In genomic region chr17:38751803-38752118, GRCh38 we compare ENCODE assay signal across 8 cellular contexts. TPM values are rescaled to one million over a fixed set of nuclear protein-coding genes. Genes with fewer than 3 reads are reported as not detected.
DNase-seq lines count a peak whose midpoint lies in the region; ATAC-seq and TF ChIP-seq lines count a peak whose summit lies in the region.

No MANE protein-coding gene starts in this region.

- intact Hi-C loops in lower leg skin (cut with DNase I; ENCODE audit: low total_unique reads): no loop called here

- peaks cover 49% of the 10 kb centered on the region for H3K4me1 Mint-ChIP-seq in activated CD4-positive, alpha-beta memory T cell treated with anti-CD3 and anti-CD28 coated beads, Interleukin-2, amount 10 ng/mL, durations not matched to agents 7 days and 5 days

- no peak for TF ChIP-seq POLR2A in lower leg skin (IDR thresholded peaks at IDR 0.05)

- H3K27me3 Mint-ChIP-seq in activated CD4-positive, alpha-beta memory T cell treated with anti-CD3 and anti-CD28 coated beads, Interleukin-2, amount 10 ng/mL, durations not matched to agents 7 days and 5 days: peaks cover 30% of the 10 kb centered on the region

- POLR2A ChIA-PET in activated CD4-positive, alpha-beta memory T cell treated with anti-CD3 and anti-CD28 coated beads, Interleukin-2, amount 10 ng/mL, durations not matched to agents 7 days and 5 days (lab: Charles Lee): interaction anchor here (0.8 to 1.6 kb wide), 17 partner anchors 8 to 402 kb away, joined by 3 to 14 read pairs (median 5); partner anchors contain the start of genes CWC25, LASP1, MLLT6 and RPL23

- TF ChIP-seq CTCF in GM12875 (IDR thresholded peaks at IDR 0.05; ENCODE audit: borderline replicate concordance, insufficient read depth, low read depth, low read length): no peak
- TF ChIP-seq CTCF in lower leg skin (IDR thresholded peaks at IDR 0.05): no peak

- peak; percentile 92 for DNase-seq in NCI-H774 (lab: John Stamatoyannopoulos, UW)
- peak; percentile 87 for DNase-seq in activated CD4-positive, alpha-beta memory T cell treated with anti-CD3 and anti-CD28 coated beads, Interleukin-2, amount 10 ng/mL, durations not matched to agents 7 days and 5 days
- peak; percentile 89 to 97 for DNase-seq in lower leg skin (ENCODE audit: low spot score in 2 of 2)
- peak; percentile 68 to 85 for DNase-seq in stimulated activated CD4-positive, alpha-beta T cell treated with anti-CD3 and anti-CD28 coated beads, Interleukin-4, amount 100 ng/mL, for 4 hours

- peaks cover 0 to 7% of the 10 kb centered on the region in 2 donors for H3K27me3 ChIP-seq in duodenal mucosa (ENCODE audit: control insufficient read depth in 1 of 2, insufficient read depth in 2 of 2, low read length in 2 of 2)

- H3K9me3 ChIP-seq in duodenal mucosa (ENCODE audit: control insufficient read depth in 1 of 2, low read length in 2 of 2): no peaks in the 10 kb centered on the region

- peak; percentile 26 for ATAC-seq in HG03457 (IDR thresholded peaks at IDR 0.05; ENCODE audit: unreplicated experiment)
- ATAC-seq in HG02571 (IDR thresholded peaks at IDR 0.05; ENCODE audit: unreplicated experiment): no peak

- peak overlapping the region; percentile 71 for H3K4me3 ChIP-seq in GM12875 (ENCODE audit: low read depth, low read length)
- H3K4me3 ChIP-seq in duodenal mucosa (ENCODE audit: low read depth in 1 of 2, low read length in 2 of 2): peak overlapping the region; percentile 83 to 99
- H3K4me3 ChIP-seq in lower leg skin (ENCODE audit: low read depth, poor library complexity, severe bottlenecking): peak overlapping the region; percentile 58

- H3K27ac Mint-ChIP-seq in activated CD4-positive, alpha-beta memory T cell treated with anti-CD3 and anti-CD28 coated beads, Interleukin-2, amount 10 ng/mL, durations not matched to agents 7 days and 5 days: peak overlapping the region; percentile 94

- peak overlapping the region; percentile 79 for H3K27ac ChIP-seq in duodenal mucosa (ENCODE audit: low read depth, low read length)

- peaks cover 9 to 21% of the 10 kb centered on the region in 2 donors for H3K36me3 ChIP-seq in duodenal mucosa (ENCODE audit: control insufficient read depth in 1 of 2, insufficient read depth in 2 of 2, low read length in 2 of 2)

- CTCF ChIA-PET in activated CD4-positive, alpha-beta memory T cell treated with anti-CD3 and anti-CD28 coated beads, Interleukin-2, amount 10 ng/mL, durations not matched to agents 7 days and 5 days (lab: Charles Lee): interaction anchor here (0.6 to 2.4 kb wide), 7 partner anchors 16 to 323 kb away, joined by 3 to 15 read pairs (median 3); no protein-coding TSS in a partner anchor

- H3K36me3 Mint-ChIP-seq in activated CD4-positive, alpha-beta memory T cell treated with anti-CD3 and anti-CD28 coated beads, Interleukin-2, amount 10 ng/mL, durations not matched to agents 7 days and 5 days (ENCODE audit: low read depth): peaks cover 26% of the 10 kb centered on the region

- H3K9ac ChIP-seq in duodenal mucosa (ENCODE audit: low read depth in 1 of 2, low read length in 2 of 2): peak overlapping the region; percentile 65 to 75

- H3K9me3 Mint-ChIP-seq in activated CD4-positive, alpha-beta memory T cell treated with anti-CD3 and anti-CD28 coated beads, Interleukin-2, amount 10 ng/mL, durations not matched to agents 7 days and 5 days: no peaks in the 10 kb centered on the region

- peak overlapping the region; percentile 97 for H3K4me3 Mint-ChIP-seq in activated CD4-positive, alpha-beta memory T cell treated with anti-CD3 and anti-CD28 coated beads, Interleukin-2, amount 10 ng/mL, durations not matched to agents 7 days and 5 days

- WGBS in lower leg skin, 2 donors: 0% methylated on average over 32 of the region's 32 CpGs

- peaks cover 42 to 54% of the 10 kb centered on the region in 2 donors for H3K4me1 ChIP-seq in duodenal mucosa (ENCODE audit: control insufficient read depth in 1 of 2, insufficient read depth in 2 of 2, low read length in 2 of 2)

RNA-seq across cellular contexts. Expression of gene PSMB3, which starts 0.8 kb away (rescaled TPM):
- total RNA-seq in activated CD4-positive, alpha-beta memory T cell treated with anti-CD3 and anti-CD28 coated beads, Interleukin-2, amount 10 ng/mL, durations not matched to agents 7 days and 5 days: 100 to 1,000 TPM; 241 to 242 TPM
- total RNA-seq in lower leg skin: 100 to 1,000 TPM; 115 to 149 (median 139) TPM

RNA-seq across cellular contexts. Expression of gene PCGF2, which starts 3.6 kb away (rescaled TPM):
- total RNA-seq in activated CD4-positive, alpha-beta memory T cell treated with anti-CD3 and anti-CD28 coated beads, Interleukin-2, amount 10 ng/mL, durations not matched to agents 7 days and 5 days: 1 to 10 TPM; 2.6 to 3.3 TPM
- total RNA-seq in lower leg skin: 10 to 100 TPM in 1 of 4 donors, 1 to 10 TPM in 3; 7.5 to 11.4 (median 8.6) TPM

RNA-seq across cellular contexts. Expression of gene CISD3, which starts 21.6 kb away (rescaled TPM):
- 10 to 100 TPM; 42.8 to 48.6 TPM for total RNA-seq in activated CD4-positive, alpha-beta memory T cell treated with anti-CD3 and anti-CD28 coated beads, Interleukin-2, amount 10 ng/mL, durations not matched to agents 7 days and 5 days
- total RNA-seq in lower leg skin: 1 to 10 TPM; 3.7 to 7.8 (median 5.4) TPM

RNA-seq across cellular contexts. Expression of gene MLLT6, which starts 46.7 kb away (rescaled TPM):
- total RNA-seq in activated CD4-positive, alpha-beta memory T cell treated with anti-CD3 and anti-CD28 coated beads, Interleukin-2, amount 10 ng/mL, durations not matched to agents 7 days and 5 days: 100 to 1,000 TPM; 262 to 265 TPM
- total RNA-seq in lower leg skin: 10 to 100 TPM; 46.1 to 85.0 (median 54.0) TPM

RNA-seq across cellular contexts. Expression of gene PIP4K2B, which starts 47.6 kb away (rescaled TPM):
- 10 to 100 TPM; 42.0 to 45.7 TPM for total RNA-seq in activated CD4-positive, alpha-beta memory T cell treated with anti-CD3 and anti-CD28 coated beads, Interleukin-2, amount 10 ng/mL, durations not matched to agents 7 days and 5 days
- 10 to 100 TPM; 19.5 to 45.4 (median 33.6) TPM for total RNA-seq in lower leg skin

Comparison
In these comparisons a context has a peak if more than half of its experiments do, and no peak if none do; other contexts are left out.
1. RNA of gene CISD3, which starts 21.6 kb away (total RNA-seq): 42.8 to 48.6 TPM in activated CD4-positive, alpha-beta memory T cell treated with anti-CD3 and anti-CD28 coated beads, Interleukin-2, amount 10 ng/mL, durations not matched to agents 7 days and 5 days; 3.7 to 7.8 TPM in lower leg skin; every median in the first group is over 4 times any median in the second.
2. Peak in every context shown above with its lines, with median percentiles within 50 percentile points of each other: H3K4me3 ChIP-seq and DNase-seq.